In genomic region chr9:131382850-131383729, GRCh38 we compare ENCODE assay signal across 8 cellular contexts. TPM values are rescaled to one million over a fixed set of nuclear protein-coding genes. Genes with fewer than 3 reads are reported as not detected.
DNase-seq lines count a peak whose midpoint lies in the region; ATAC-seq and TF ChIP-seq lines count a peak whose summit lies in the region.

No MANE protein-coding gene starts in this region.

- POLR2A ChIA-PET in CD4-positive, alpha-beta T cell (lab: Charles Lee) = interaction anchor here (1.2 to 1.8 kb wide), 2 partner anchors 10 to 15 kb away, joined by 4 to 8 read pairs; no protein-coding TSS in a partner anchor

- H3K4me1 ChIP-seq in colonic mucosa = no peaks in the 10 kb centered on the region

- no peaks in the 10 kb centered on the region for H3K9me3 Mint-ChIP-seq in CD4-positive, alpha-beta T cell

- H3K9me3 ChIP-seq in colonic mucosa = no peaks in the 10 kb centered on the region
- H3K9me3 ChIP-seq in CD4-positive, alpha-beta T cell (ENCODE audit: control insufficient read depth, low read length) = no peaks in the 10 kb centered on the region

- peak; percentile 98 for DNase-seq in G401 (ENCODE audit: low spot score)
- DNase-seq in NCI-H226 = peak; percentile 86
- no peak for DNase-seq in colonic mucosa
- DNase-seq in medulla oblongata (ENCODE audit: extremely low spot score) = peak; percentile 35
- DNase-seq in activated CD4-positive, CD25-positive, alpha-beta regulatory T cell (lab: John Stamatoyannopoulos, UW) = no peak
- DNase-seq in CD4-positive, alpha-beta T cell = no peak
- DNase-seq in stimulated activated CD4-positive, alpha-beta T cell treated with anti-CD3 and anti-CD28 coated beads, Interleukin-15, amount 100 ng/mL, for 24 hours = no peak

- TF ChIP-seq CTCF in colonic mucosa (IDR thresholded peaks at IDR 0.05) = no peak
- no peak for TF ChIP-seq CTCF in CD4-positive, alpha-beta T cell (IDR thresholded peaks at IDR 0.05)

- H3K36me3 Mint-ChIP-seq in CD4-positive, alpha-beta T cell (ENCODE audit: low read depth) = no peaks in the 10 kb centered on the region

- in situ Hi-C loops in G401 (cut with HindIII; ENCODE audit: low sequenced_read_pairs) = no loop called here

- intact Hi-C loops in colonic mucosa (cut with DNase I) = no loop called here
- intact Hi-C loops in CD4-positive, alpha-beta T cell (cut with DNase I, micrococcal nuclease) = no loop called here

- no peaks in the 10 kb centered on the region for H3K27me3 ChIP-seq in colonic mucosa
- H3K27me3 ChIP-seq in CD4-positive, alpha-beta T cell (ENCODE audit: control insufficient read depth, insufficient read depth, low read length) = no peaks in the 10 kb centered on the region

- peak overlapping the region in 1 of 2 donors; percentile 12 for H3K9ac ChIP-seq in colonic mucosa (ENCODE audit: low read depth in 2 of 2, low read length in 2 of 2)

- ATAC-seq in GM18502 (IDR thresholded peaks at IDR 0.05; ENCODE audit: poor library complexity, unreplicated experiment) = no peak
- ATAC-seq in CD4-positive, alpha-beta T cell (ENCODE audit: poor library complexity) = no peak

- no peak overlapping the region for H3K27ac Mint-ChIP-seq in CD4-positive, alpha-beta T cell

- H3K27ac ChIP-seq in colonic mucosa = peak overlapping the region; percentile 25
- no peak overlapping the region for H3K27ac ChIP-seq in CD4-positive, alpha-beta T cell (ENCODE audit: low read depth, low read length)

- CTCF ChIA-PET in CD4-positive, alpha-beta T cell (lab: Charles Lee) = interaction anchor here (1.4 kb wide), 1 partner anchor 23 kb away, joined by 6 read pairs; no protein-coding TSS in a partner anchor

- no peaks in the 10 kb centered on the region for H3K4me1 Mint-ChIP-seq in CD4-positive, alpha-beta T cell (ENCODE audit: low read depth)

- no peaks in the 10 kb centered on the region for H3K27me3 Mint-ChIP-seq in CD4-positive, alpha-beta T cell

- no peak overlapping the region for H3K4me3 ChIP-seq in colonic mucosa

- no peaks in the 10 kb centered on the region for H3K36me3 ChIP-seq in colonic mucosa

- H3K4me3 Mint-ChIP-seq in CD4-positive, alpha-beta T cell = no peak overlapping the region

RNA-seq across cellular contexts. Expression of gene PRRC2B, which starts 10.8 kb away (rescaled TPM):
- total RNA-seq in G401 (2014; rRNA removed; shearing (Covaris generic)) = 48.4 and 51.2 TPM in 2 replicates
- total RNA-seq in colonic mucosa = 100 to 1,000 TPM; 127 to 131 TPM
- total RNA-seq in CD4-positive, alpha-beta T cell = 100 to 1,000 TPM; 256 to 268 TPM

Comparison
In these comparisons a context has a peak if more than half of its experiments do, and no peak if none do; other contexts are left out.
1. DNase-seq: peak in G401 (single experiment), NCI-H226 (single experiment) and medulla oblongata (single experiment); none in colonic mucosa (single experiment), activated CD4-positive, CD25-positive, alpha-beta regulatory T cell (0 of 4), CD4-positive, alpha-beta T cell (0 of 10) and stimulated activated CD4-positive, alpha-beta T cell treated with anti-CD3 and anti-CD28 coated beads, Interleukin-15, amount 100 ng/mL, for 24 hours (single experiment).